ENCODE assay signal across 1 cellular context in genomic region chr4:113901994-113902787, GRCh38.
TF ChIP-seq lines count a peak whose summit lies in the region.

No MANE protein-coding gene starts in this region.

TF ChIP-seq in GM23338, 12 proteins besides CTCF, POLR2A, EP300 and RAD21 (continued from another document):
- TF ChIP-seq, protein P1, sequence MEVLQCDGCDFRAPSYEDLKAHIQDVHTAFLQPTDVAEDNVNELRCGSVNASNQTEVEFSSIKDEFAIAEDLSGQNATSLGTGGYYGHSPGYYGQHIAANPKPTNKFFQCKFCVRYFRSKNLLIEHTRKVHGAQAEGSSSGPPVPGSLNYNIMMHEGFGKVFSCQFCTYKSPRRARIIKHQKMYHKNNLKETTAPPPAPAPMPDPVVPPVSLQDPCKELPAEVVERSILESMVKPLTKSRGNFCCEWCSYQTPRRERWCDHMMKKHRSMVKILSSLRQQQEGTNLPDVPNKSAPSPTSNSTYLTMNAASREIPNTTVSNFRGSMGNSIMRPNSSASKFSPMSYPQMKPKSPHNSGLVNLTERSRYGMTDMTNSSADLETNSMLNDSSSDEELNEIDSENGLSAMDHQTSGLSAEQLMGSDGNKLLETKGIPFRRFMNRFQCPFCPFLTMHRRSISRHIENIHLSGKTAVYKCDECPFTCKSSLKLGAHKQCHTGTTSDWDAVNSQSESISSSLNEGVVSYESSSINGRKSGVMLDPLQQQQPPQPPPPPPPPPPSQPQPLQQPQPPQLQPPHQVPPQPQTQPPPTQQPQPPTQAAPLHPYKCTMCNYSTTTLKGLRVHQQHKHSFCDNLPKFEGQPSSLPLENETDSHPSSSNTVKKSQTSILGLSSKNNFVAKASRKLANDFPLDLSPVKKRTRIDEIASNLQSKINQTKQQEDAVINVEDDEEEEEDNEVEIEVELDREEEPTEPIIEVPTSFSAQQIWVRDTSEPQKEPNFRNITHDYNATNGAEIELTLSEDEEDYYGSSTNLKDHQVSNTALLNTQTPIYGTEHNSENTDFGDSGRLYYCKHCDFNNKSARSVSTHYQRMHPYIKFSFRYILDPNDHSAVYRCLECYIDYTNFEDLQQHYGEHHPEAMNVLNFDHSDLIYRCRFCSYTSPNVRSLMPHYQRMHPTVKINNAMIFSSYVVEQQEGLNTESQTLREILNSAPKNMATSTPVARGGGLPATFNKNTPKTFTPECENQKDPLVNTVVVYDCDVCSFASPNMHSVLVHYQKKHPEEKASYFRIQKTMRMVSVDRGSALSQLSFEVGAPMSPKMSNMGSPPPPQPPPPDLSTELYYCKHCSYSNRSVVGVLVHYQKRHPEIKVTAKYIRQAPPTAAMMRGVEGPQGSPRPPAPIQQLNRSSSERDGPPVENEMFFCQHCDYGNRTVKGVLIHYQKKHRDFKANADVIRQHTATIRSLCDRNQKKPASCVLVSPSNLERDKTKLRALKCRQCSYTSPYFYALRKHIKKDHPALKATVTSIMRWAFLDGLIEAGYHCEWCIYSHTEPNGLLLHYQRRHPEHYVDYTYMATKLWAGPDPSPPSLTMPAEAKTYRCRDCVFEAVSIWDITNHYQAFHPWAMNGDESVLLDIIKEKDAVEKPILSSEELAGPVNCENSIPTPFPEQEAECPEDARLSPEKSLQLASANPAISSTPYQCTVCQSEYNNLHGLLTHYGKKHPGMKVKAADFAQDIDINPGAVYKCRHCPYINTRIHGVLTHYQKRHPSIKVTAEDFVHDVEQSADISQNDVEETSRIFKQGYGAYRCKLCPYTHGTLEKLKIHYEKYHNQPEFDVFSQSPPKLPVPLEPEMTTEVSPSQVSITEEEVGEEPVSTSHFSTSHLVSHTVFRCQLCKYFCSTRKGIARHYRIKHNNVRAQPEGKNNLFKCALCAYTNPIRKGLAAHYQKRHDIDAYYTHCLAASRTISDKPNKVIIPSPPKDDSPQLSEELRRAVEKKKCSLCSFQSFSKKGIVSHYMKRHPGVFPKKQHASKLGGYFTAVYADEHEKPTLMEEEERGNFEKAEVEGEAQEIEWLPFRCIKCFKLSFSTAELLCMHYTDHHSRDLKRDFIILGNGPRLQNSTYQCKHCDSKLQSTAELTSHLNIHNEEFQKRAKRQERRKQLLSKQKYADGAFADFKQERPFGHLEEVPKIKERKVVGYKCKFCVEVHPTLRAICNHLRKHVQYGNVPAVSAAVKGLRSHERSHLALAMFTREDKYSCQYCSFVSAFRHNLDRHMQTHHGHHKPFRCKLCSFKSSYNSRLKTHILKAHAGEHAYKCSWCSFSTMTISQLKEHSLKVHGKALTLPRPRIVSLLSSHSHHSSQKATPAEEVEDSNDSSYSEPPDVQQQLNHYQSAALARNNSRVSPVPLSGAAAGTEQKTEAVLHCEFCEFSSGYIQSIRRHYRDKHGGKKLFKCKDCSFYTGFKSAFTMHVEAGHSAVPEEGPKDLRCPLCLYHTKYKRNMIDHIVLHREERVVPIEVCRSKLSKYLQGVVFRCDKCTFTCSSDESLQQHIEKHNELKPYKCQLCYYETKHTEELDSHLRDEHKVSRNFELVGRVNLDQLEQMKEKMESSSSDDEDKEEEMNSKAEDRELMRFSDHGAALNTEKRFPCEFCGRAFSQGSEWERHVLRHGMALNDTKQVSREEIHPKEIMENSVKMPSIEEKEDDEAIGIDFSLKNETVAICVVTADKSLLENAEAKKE (CRISPR knock-in tag; IDR thresholded peaks at IDR 0.05), result no peak
- TF ChIP-seq, protein P2, sequence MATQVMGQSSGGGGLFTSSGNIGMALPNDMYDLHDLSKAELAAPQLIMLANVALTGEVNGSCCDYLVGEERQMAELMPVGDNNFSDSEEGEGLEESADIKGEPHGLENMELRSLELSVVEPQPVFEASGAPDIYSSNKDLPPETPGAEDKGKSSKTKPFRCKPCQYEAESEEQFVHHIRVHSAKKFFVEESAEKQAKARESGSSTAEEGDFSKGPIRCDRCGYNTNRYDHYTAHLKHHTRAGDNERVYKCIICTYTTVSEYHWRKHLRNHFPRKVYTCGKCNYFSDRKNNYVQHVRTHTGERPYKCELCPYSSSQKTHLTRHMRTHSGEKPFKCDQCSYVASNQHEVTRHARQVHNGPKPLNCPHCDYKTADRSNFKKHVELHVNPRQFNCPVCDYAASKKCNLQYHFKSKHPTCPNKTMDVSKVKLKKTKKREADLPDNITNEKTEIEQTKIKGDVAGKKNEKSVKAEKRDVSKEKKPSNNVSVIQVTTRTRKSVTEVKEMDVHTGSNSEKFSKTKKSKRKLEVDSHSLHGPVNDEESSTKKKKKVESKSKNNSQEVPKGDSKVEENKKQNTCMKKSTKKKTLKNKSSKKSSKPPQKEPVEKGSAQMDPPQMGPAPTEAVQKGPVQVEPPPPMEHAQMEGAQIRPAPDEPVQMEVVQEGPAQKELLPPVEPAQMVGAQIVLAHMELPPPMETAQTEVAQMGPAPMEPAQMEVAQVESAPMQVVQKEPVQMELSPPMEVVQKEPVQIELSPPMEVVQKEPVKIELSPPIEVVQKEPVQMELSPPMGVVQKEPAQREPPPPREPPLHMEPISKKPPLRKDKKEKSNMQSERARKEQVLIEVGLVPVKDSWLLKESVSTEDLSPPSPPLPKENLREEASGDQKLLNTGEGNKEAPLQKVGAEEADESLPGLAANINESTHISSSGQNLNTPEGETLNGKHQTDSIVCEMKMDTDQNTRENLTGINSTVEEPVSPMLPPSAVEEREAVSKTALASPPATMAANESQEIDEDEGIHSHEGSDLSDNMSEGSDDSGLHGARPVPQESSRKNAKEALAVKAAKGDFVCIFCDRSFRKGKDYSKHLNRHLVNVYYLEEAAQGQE (IDR thresholded peaks at IDR 0.05; ENCODE audit: unreplicated experiment), result no peak
